8 cellular contexts compared by ENCODE assay signal in the genomic region with DNA sequence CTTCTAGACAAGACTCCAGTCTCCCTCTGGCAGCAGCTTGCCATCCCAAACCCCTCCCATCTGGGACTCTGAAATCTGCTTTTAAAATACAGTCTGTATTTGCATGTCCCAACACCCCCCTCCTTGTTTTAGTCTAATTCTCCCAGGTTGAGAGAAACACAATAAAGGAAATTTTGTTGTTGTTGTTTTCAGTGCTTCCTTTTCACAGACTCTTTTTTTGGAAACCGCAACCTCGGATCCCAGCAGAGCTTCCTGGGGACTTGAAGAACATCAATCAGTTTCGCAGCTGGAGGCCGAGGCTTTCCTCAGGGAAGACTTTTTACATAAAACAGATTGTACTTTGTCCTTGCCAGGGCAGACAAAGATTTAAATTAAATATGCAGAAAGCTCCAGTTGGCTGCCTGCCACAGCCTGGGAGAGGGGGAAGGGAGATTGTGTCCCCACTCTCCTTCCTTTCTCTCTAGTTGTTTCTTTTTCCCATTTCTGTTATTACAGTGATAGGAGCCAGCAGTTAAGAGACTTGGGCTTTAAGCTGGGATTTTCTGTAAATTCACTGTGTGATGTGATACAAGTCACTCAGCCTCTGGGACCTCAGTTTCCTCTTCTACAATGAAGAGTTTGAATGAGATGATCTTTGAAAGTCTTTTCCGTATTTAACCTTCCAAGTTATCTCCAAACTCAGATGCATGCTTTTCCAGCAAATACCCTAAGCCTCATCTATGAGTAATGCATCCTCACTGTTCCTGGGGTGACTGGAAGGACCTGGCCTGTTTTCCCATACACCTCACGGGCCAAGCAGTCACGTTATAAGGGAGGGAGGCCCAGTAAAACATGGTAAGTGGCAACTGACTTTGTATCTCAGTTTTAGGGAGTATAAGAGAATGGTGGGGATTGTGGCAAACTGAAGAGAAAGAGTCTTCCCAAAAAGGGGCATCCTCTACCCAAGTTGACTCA.
DNase-seq lines count a peak whose midpoint lies in the region; ATAC-seq and TF ChIP-seq lines count a peak whose summit lies in the region.

No MANE protein-coding gene starts in this region.

- no peaks in the 10 kb centered on the region for H3K36me3 ChIP-seq in esophagus muscularis mucosa

- peak overlapping the region; percentile 86 for H3K4me3 Mint-ChIP-seq in neural crest cell
- no peak overlapping the region for H3K4me3 Mint-ChIP-seq in CD4-positive, alpha-beta T cell

- peak overlapping the region; percentile 80 to 89 (median 84) for H3K27ac ChIP-seq in esophagus muscularis mucosa (replicated peaks in 1 of 4)
- no peak overlapping the region for H3K27ac ChIP-seq in CD4-positive, alpha-beta T cell (ENCODE audit: low read depth, low read length)

- TF ChIP-seq POLR2A in esophagus muscularis mucosa (IDR thresholded peaks at IDR 0.05; ENCODE audit: low read depth): no peak

- H3K4me3 ChIP-seq in esophagus muscularis mucosa: peak overlapping the region in 2 of 4 donors; percentile 5 to 8

- H3K27me3 Mint-ChIP-seq in neural crest cell (ENCODE audit: low read depth): no peaks in the 10 kb centered on the region
- no peaks in the 10 kb centered on the region for H3K27me3 Mint-ChIP-seq in CD4-positive, alpha-beta T cell

- peak overlapping the region; percentile 98 for H3K27ac Mint-ChIP-seq in neural crest cell (ENCODE audit: unreplicated experiment)
- H3K27ac Mint-ChIP-seq in CD4-positive, alpha-beta T cell: no peak overlapping the region

- POLR2A ChIA-PET in CD4-positive, alpha-beta T cell (lab: Charles Lee): no interaction called here

- H3K9me3 Mint-ChIP-seq in neural crest cell: no peaks in the 10 kb centered on the region
- no peaks in the 10 kb centered on the region for H3K9me3 Mint-ChIP-seq in CD4-positive, alpha-beta T cell

- H3K4me1 ChIP-seq in esophagus muscularis mucosa: peaks cover 43 to 53% (median 51%) of the 10 kb centered on the region in 4 donors

- no peaks in the 10 kb centered on the region for H3K27me3 ChIP-seq in esophagus muscularis mucosa
- H3K27me3 ChIP-seq in CD4-positive, alpha-beta T cell (ENCODE audit: control insufficient read depth, insufficient read depth, low read length): no peaks in the 10 kb centered on the region

- H3K4me1 Mint-ChIP-seq in neural crest cell: peaks cover 67% of the 10 kb centered on the region
- no peaks in the 10 kb centered on the region for H3K4me1 Mint-ChIP-seq in CD4-positive, alpha-beta T cell (ENCODE audit: low read depth)

- TF ChIP-seq EP300 in esophagus muscularis mucosa (IDR thresholded peaks at IDR 0.05): no peak

- CTCF ChIA-PET in CD4-positive, alpha-beta T cell (lab: Charles Lee): no interaction called here

- no peak for ATAC-seq in CD4-positive, alpha-beta T cell (ENCODE audit: poor library complexity)
- ATAC-seq in GM21737 (IDR thresholded peaks at IDR 0.05; ENCODE audit: unreplicated experiment) (no peak), HG03520 (IDR thresholded peaks at IDR 0.05; ENCODE audit: unreplicated experiment) (no peak)

- WGBS in esophagus muscularis mucosa: 16% methylated on average over 7 of the region's 7 CpGs

- intact Hi-C loops in esophagus muscularis mucosa (cut with DNase I): loop anchor here (2.0 to 5.0 kb wide), 2 partner anchors 83 to 191 kb away; a partner anchor contains a TSS
- intact Hi-C loops in CD4-positive, alpha-beta T cell (cut with DNase I, micrococcal nuclease): no loop called here

- H3K36me3 Mint-ChIP-seq in neural crest cell (ENCODE audit: low read depth): no peaks in the 10 kb centered on the region
- H3K36me3 Mint-ChIP-seq in CD4-positive, alpha-beta T cell (ENCODE audit: low read depth): no peaks in the 10 kb centered on the region

- TF ChIP-seq CTCF in esophagus muscularis mucosa (IDR thresholded peaks at IDR 0.05): no peak
- no peak for TF ChIP-seq CTCF in neural crest cell (conservative IDR thresholded peaks at IDR 0.05)
- TF ChIP-seq CTCF in CD4-positive, alpha-beta T cell (IDR thresholded peaks at IDR 0.05): no peak

- no peaks in the 10 kb centered on the region for H3K9me3 ChIP-seq in esophagus muscularis mucosa
- H3K9me3 ChIP-seq in CD4-positive, alpha-beta T cell (ENCODE audit: control insufficient read depth, low read length): no peaks in the 10 kb centered on the region

- DNase-seq in DMS79 (lab: John Stamatoyannopoulos, UW) (peak; percentile 91), NCI-H524 treated with DMSO at 0.1 percent for 48 hours (lab: John Stamatoyannopoulos, UW) (peak; percentile 6), esophagus muscularis mucosa (ENCODE audit: extremely low spot score) (no peak), neural crest cell (ENCODE audit: low read depth, low spot score) (peak; percentile 23), RKO (ENCODE audit: low spot score) (no peak)
- no peak for DNase-seq in CD4-positive, alpha-beta T cell

Comparison
In these comparisons a context has a peak if more than half of its experiments do, and no peak if none do; other contexts are left out.
1. DNase-seq: peak in DMS79 (single experiment), NCI-H524 treated with DMSO at 0.1 percent for 48 hours (single experiment) and neural crest cell (single experiment); none in esophagus muscularis mucosa (single experiment), CD4-positive, alpha-beta T cell (0 of 10) and RKO (single experiment).